8 cellular contexts compared by ENCODE assay signal in the genomic region with DNA sequence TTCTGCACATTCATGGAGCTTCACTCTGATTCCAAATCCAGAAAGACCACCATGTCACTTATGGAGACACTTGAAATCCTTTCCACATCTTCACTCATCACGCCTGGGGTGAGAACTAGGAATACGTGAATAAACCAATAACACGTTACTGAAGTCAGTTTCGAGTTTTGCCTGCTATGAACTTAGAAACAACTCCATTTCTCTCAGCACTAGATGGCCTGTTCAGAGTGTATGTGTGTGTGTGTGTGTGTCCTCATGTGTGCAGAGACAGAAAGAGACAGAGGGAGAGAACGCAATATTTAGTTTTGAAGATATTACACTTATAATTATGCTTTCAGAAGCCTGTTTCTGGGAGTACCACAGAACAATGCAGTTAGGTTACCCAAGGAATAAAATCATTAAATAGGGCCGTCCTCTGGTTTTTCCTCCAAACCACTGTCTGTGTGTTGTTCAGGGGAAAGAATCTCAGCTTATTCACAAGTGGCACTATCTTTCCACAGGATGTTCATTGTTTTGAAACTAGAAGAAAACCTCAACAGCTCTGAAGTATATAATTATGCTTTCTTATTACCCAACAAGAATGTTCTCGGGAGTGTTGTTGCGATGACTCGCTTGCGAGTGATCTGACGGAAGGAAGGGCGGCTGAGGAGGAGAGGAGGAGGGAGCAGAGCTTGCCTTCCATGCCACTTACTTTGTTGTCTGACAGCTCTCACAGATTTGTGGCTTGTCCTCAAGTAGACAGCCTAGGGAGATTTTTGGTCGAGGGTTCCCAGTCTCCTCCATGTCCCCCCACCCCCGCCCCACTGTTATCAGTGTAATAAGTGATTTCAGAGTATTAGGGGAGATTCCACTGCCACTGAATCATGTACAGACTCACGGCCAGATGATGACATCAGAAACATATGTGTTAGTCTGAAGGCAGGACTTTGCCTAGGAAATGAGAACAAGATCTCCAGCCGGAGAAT.
DNase-seq lines count a peak whose midpoint lies in the region; ATAC-seq and TF ChIP-seq lines count a peak whose summit lies in the region.

No MANE protein-coding gene starts in this region.

- no peaks in the 10 kb centered on the region for H3K79me2 ChIP-seq in HCT116 (ENCODE audit: insufficient read depth, low read length)
- no peaks in the 10 kb centered on the region for H3K79me2 ChIP-seq in Karpas-422 (ENCODE audit: low read length)

- CTCF ChIA-PET in HCT116 (lab: Charles Lee), result interaction anchor here (1.1 kb wide), 1 partner anchor 23 kb away, joined by 4 read pairs; no protein-coding TSS in a partner anchor

- no peaks in the 10 kb centered on the region for H3K9me2 ChIP-seq in HCT116 (ENCODE audit: insufficient read depth)
- no peaks in the 10 kb centered on the region for H3K9me2 ChIP-seq in Karpas-422 (replicated peaks; ENCODE audit: insufficient read depth, low read length)

- peaks cover 0 to 12% (median 0%) of the 10 kb centered on the region in 5 experiments for H3K9me3 Mint-ChIP-seq in brain

- no peak for DNase-seq in HCT116 (ENCODE audit: low read depth, low spot score)
- peak; percentile 45 for DNase-seq in T1000 (lab: John Stamatoyannopoulos, UW)
- peak; percentile 47 to 94 for DNase-seq in lung microvascular endothelial cell (ENCODE audit: low read depth in 2 of 2)
- peak; percentile 22 for DNase-seq in stimulated activated CD8-positive, alpha-beta memory T cell treated with anti-CD3 and anti-CD28 coated beads, Interleukin-4, amount 100 ng/mL, for 24 hours (ENCODE audit: low read depth)
- no peak for DNase-seq in RPMI8226
- DNase-seq in superior temporal gyrus (ENCODE audit: extremely low spot score), result no peak
- no peak for DNase-seq in Karpas-422

- H2AFZ ChIP-seq in HCT116 (ENCODE audit: low read depth, low read length, poor library complexity, severe bottlenecking) (peak overlapping the region; percentile 37), Karpas-422 (ENCODE audit: low read length) (no peak overlapping the region)

- peak overlapping the region in 4 of 5 experiments; percentile 35 to 89 (median 70) for H3K27ac Mint-ChIP-seq in brain

- no peaks in the 10 kb centered on the region for H3K27me3 Mint-ChIP-seq in brain

- peak; percentile 84 for ATAC-seq in HCT116

- no peak overlapping the region for H3K27ac ChIP-seq in HCT116 (ENCODE audit: low read depth, low read length)
- H3K27ac ChIP-seq in Karpas-422 (ENCODE audit: low read length), result no peak overlapping the region

- TF ChIP-seq POLR2A in HCT116 (IDR thresholded peaks at IDR 0.05; ENCODE audit: borderline replicate concordance, extremely low read depth, insufficient read depth, insufficient read length), result no peak

- H3K4me1 Mint-ChIP-seq in brain, result peaks cover 51% of the 10 kb centered on the region

- H3K4me2 ChIP-seq in HCT116 (ENCODE audit: low read length) (peak overlapping the region; percentile 71), Karpas-422 (ENCODE audit: low read depth, low read length, poor library complexity, severe bottlenecking) (no peak overlapping the region)

- RAD21 ChIA-PET in HCT116 (lab: Charles Lee; ENCODE audit: low non-redundant PET in 1 of 2, low total read pairs in 2 of 2, uncharacterized antibody in 2 of 2, unreplicated experiment in 2 of 2), result no interaction called here

- H3K4me3 ChIP-seq in HCT116 (replicated peaks in 1 of 2; ENCODE audit: low read depth in 1 of 2, low read length in 2 of 2) (peak overlapping the region; percentile 10 to 33), Karpas-422 (ENCODE audit: low read length) (no peak overlapping the region)

- intact Hi-C loops in HCT116 (cut with micrococcal nuclease), result no loop called here

- no TSS peak for BruUV-seq in HCT116 (replicated peaks; lab: Mats Ljungman, UMichigan)

- H3K9ac ChIP-seq in HCT116 (ENCODE audit: low read length) (peak overlapping the region; percentile 30), Karpas-422 (ENCODE audit: low read length) (no peak overlapping the region)

- no peak for TF ChIP-seq RAD21 in HCT116 (IDR thresholded peaks at IDR 0.05; ENCODE audit: low read depth)

- TF ChIP-seq CTCF in HCT116 (IDR thresholded peaks at IDR 0.05 in 2 of 3, conservative IDR thresholded peaks at IDR 0.05 in 1 of 3; ENCODE audit: borderline replicate concordance in 1 of 3, insufficient read depth in 1 of 3, low read depth in 2 of 3, low read length in 2 of 3) (no peak), brain (conservative IDR thresholded peaks at IDR 0.05) (no peak)

- no peaks in the 10 kb centered on the region for H3K36me3 ChIP-seq in HCT116 (ENCODE audit: control insufficient read depth in 1 of 2, insufficient read depth in 2 of 2, low read length in 2 of 2)
- no peaks in the 10 kb centered on the region for H3K36me3 ChIP-seq in Karpas-422 (ENCODE audit: insufficient read depth, low read length)

- H3K9me3 ChIP-seq in HCT116 (ENCODE audit: control insufficient read depth in 1 of 2, insufficient read depth in 1 of 2, low read depth in 1 of 2, low read length in 2 of 2) (no peaks in the 10 kb centered on the region), Karpas-422 (ENCODE audit: low read length) (no peaks in the 10 kb centered on the region)

- POLR2A ChIA-PET in HCT116 (lab: Charles Lee), result interaction anchor here (1.9 kb wide), 1 partner anchor 11 kb away, joined by 17 read pairs; no protein-coding TSS in a partner anchor

- H4K20me1 ChIP-seq in HCT116 (ENCODE audit: insufficient read depth) (no peaks in the 10 kb centered on the region), Karpas-422 (ENCODE audit: insufficient read depth, low read depth, low read length) (no peaks in the 10 kb centered on the region)

- H3K27me3 ChIP-seq in HCT116 (ENCODE audit: insufficient read depth, low read length) (no peaks in the 10 kb centered on the region), Karpas-422 (ENCODE audit: low read length) (no peaks in the 10 kb centered on the region)

- H3K4me1 ChIP-seq in HCT116 (ENCODE audit: control insufficient read depth in 1 of 2, insufficient read depth in 2 of 2, low read length in 2 of 2) (peaks cover 4 to 22% of the 10 kb centered on the region in 2 experiments; a peak in 3 of 4 replicates), Karpas-422 (ENCODE audit: low read length) (no peaks in the 10 kb centered on the region)

- H3K4me3 Mint-ChIP-seq in brain, result peak overlapping the region in 3 of 5 experiments; percentile 11 to 45 (median 20)

- no peaks in the 10 kb centered on the region for H3K36me3 Mint-ChIP-seq in brain

TF ChIP-seq in HCT116, 20 proteins besides CTCF, POLR2A, EP300 and RAD21 (continues in another document):
- no peak for TF ChIP-seq EZH2phosphoT487 (IDR thresholded peaks at IDR 0.05; ENCODE audit: borderline replicate concordance)
- TF ChIP-seq TCF7L2 (IDR thresholded peaks at IDR 0.05; ENCODE audit: borderline replicate concordance, extremely low read depth, insufficient read depth, insufficient read length), result no peak
- TF ChIP-seq EGR1 (IDR thresholded peaks at IDR 0.05; ENCODE audit: low read depth), result no peak
- no peak for TF ChIP-seq ELF1 (IDR thresholded peaks at IDR 0.05; ENCODE audit: borderline replicate concordance, low read depth)
- no peak for TF ChIP-seq SRF (IDR thresholded peaks at IDR 0.05; ENCODE audit: low read depth)
- no peak for TF ChIP-seq CBX3 (IDR thresholded peaks at IDR 0.05; ENCODE audit: low read depth)
- TF ChIP-seq, protein P1, sequence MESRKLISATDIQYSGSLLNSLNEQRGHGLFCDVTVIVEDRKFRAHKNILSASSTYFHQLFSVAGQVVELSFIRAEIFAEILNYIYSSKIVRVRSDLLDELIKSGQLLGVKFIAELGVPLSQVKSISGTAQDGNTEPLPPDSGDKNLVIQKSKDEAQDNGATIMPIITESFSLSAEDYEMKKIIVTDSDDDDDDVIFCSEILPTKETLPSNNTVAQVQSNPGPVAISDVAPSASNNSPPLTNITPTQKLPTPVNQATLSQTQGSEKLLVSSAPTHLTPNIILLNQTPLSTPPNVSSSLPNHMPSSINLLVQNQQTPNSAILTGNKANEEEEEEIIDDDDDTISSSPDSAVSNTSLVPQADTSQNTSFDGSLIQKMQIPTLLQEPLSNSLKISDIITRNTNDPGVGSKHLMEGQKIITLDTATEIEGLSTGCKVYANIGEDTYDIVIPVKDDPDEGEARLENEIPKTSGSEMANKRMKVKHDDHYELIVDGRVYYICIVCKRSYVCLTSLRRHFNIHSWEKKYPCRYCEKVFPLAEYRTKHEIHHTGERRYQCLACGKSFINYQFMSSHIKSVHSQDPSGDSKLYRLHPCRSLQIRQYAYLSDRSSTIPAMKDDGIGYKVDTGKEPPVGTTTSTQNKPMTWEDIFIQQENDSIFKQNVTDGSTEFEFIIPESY (IDR thresholded peaks at IDR 0.05; ENCODE audit: extremely low read depth, insufficient replicate concordance, low read length), result no peak
- TF ChIP-seq JUND (IDR thresholded peaks at IDR 0.05), result peak; percentile 48
- peak; percentile 7; the same call in 1 of the 2 replicates for TF ChIP-seq CEBPB (IDR thresholded peaks at IDR 0.05; ENCODE audit: low read depth)
- TF ChIP-seq, protein P2, sequence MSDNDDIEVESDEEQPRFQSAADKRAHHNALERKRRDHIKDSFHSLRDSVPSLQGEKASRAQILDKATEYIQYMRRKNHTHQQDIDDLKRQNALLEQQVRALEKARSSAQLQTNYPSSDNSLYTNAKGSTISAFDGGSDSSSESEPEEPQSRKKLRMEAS (IDR thresholded peaks at IDR 0.05), result peak; percentile 21; the same call in 1 of the 2 replicates
- TF ChIP-seq, protein P3, sequence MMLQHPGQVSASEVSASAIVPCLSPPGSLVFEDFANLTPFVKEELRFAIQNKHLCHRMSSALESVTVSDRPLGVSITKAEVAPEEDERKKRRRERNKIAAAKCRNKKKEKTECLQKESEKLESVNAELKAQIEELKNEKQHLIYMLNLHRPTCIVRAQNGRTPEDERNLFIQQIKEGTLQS (IDR thresholded peaks at IDR 0.05), result peak; percentile 35; the same call in 1 of the 2 replicates
- no peak for TF ChIP-seq EZH2 (IDR thresholded peaks at IDR 0.05)

Comparison
In these comparisons a context has a peak if more than half of its experiments do, and no peak if none do; other contexts are left out.
1. DNase-seq: peak in T1000 (single experiment), lung microvascular endothelial cell (2 of 2) and stimulated activated CD8-positive, alpha-beta memory T cell treated with anti-CD3 and anti-CD28 coated beads, Interleukin-4, amount 100 ng/mL, for 24 hours (single experiment); none in HCT116 (single experiment), RPMI8226 (single experiment), superior temporal gyrus (single experiment) and Karpas-422 (single experiment).